Comparison of ENCODE assay signal across 16 cellular contexts in the genomic region with DNA sequence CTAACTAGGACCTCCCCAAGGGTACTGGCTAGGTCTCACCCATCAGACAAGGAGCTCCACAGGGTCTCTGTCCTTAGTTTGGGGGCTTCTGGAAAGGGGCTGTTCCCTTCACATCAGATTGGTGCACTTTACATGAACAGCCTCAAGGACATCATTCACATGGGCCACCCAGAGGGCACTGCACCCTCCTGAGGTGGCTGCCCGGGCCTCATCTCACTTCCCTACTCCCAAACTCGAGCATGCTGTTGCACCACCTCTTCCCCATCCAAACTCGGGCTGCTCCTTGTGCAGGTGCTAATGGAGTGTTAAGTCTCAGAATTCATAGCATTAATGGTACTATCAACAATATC. TPM values are rescaled to one million over a fixed set of nuclear protein-coding genes. Genes with fewer than 3 reads are reported as not detected.
DNase-seq lines count a peak whose midpoint lies in the region; ATAC-seq and TF ChIP-seq lines count a peak whose summit lies in the region.
"Had no signal": no experiment of that assay in that cellular context is flagged by ENCODE, and none has a peak within 500 bp of the region (broad histone marks: within the 10 kb centered on the region; RNA-seq: fewer than 3 reads in every experiment).

No MANE protein-coding gene starts in this region.

- no peaks in the 10 kb centered on the region for H4K20me1 ChIP-seq in OCI-LY1 (ENCODE audit: insufficient read depth, low read length)

- no peaks in the 10 kb centered on the region for H3K36me3 Mint-ChIP-seq in activated CD4-positive, alpha-beta T cell treated with anti-CD3 and anti-CD28 coated beads, Interleukin-2, amount 10 ng/mL, durations not matched to agents 24 days and 14 days (ENCODE audit: low read depth)
- peaks cover 0 to 23% (median 0%) of the 10 kb centered on the region in 5 donors for H3K36me3 Mint-ChIP-seq in naive thymus-derived CD4-positive, alpha-beta T cell

- no peaks in the 10 kb centered on the region for H3K27me3 ChIP-seq in OCI-LY1 (ENCODE audit: insufficient read depth, low read length)
- H3K27me3 ChIP-seq in naive thymus-derived CD4-positive, alpha-beta T cell (ENCODE audit: control insufficient read depth in 2 of 2, insufficient read depth in 2 of 2, low read length in 2 of 2): no peaks in the 10 kb centered on the region
- no peaks in the 10 kb centered on the region for H3K27me3 ChIP-seq in uterus
- H3K27me3 ChIP-seq: body of pancreas, gastroesophageal sphincter, left lung had no signal

- no peaks in the 10 kb centered on the region for H3K79me2 ChIP-seq in OCI-LY1 (ENCODE audit: insufficient read depth, low read length)

- no peak for TF ChIP-seq POLR2A in uterus (IDR thresholded peaks at IDR 0.05)

- no peaks in the 10 kb centered on the region for H3F3A ChIP-seq in OCI-LY1 (ENCODE audit: insufficient read depth, low read length)

- no peaks in the 10 kb centered on the region for H3K9me2 ChIP-seq in OCI-LY1 (ENCODE audit: low read depth, low read length)

- peak overlapping the region; percentile 88 for H3K27ac Mint-ChIP-seq in activated CD4-positive, alpha-beta T cell treated with anti-CD3 and anti-CD28 coated beads, Interleukin-2, amount 10 ng/mL, durations not matched to agents 24 days and 14 days
- peak overlapping the region in 6 of 9 donors; percentile 0 to 86 (median 28) for H3K27ac Mint-ChIP-seq in naive thymus-derived CD4-positive, alpha-beta T cell

- H3K4me1 Mint-ChIP-seq in activated CD4-positive, alpha-beta T cell treated with anti-CD3 and anti-CD28 coated beads, Interleukin-2, amount 10 ng/mL, durations not matched to agents 24 days and 14 days: peaks cover 40% of the 10 kb centered on the region
- peaks cover 0 to 44% (median 6%) of the 10 kb centered on the region in 7 donors for H3K4me1 Mint-ChIP-seq in naive thymus-derived CD4-positive, alpha-beta T cell

- H3K9me3 Mint-ChIP-seq in activated CD4-positive, alpha-beta T cell treated with anti-CD3 and anti-CD28 coated beads, Interleukin-2, amount 10 ng/mL, durations not matched to agents 24 days and 14 days: no peaks in the 10 kb centered on the region
- no peaks in the 10 kb centered on the region for H3K9me3 Mint-ChIP-seq in naive thymus-derived CD4-positive, alpha-beta T cell

- POLR2A ChIA-PET in naive thymus-derived CD4-positive, alpha-beta T cell (lab: Charles Lee): no interaction called here

- peak overlapping the region; percentile 54 for H3K4me3 Mint-ChIP-seq in activated CD4-positive, alpha-beta T cell treated with anti-CD3 and anti-CD28 coated beads, Interleukin-2, amount 10 ng/mL, durations not matched to agents 24 days and 14 days
- H3K4me3 Mint-ChIP-seq in naive thymus-derived CD4-positive, alpha-beta T cell: peak overlapping the region in 1 of 10 donors; percentile 46

- H3K4me1 ChIP-seq in OCI-LY1 (ENCODE audit: insufficient read depth, low read length, severe bottlenecking) (peaks cover 52% of the 10 kb centered on the region), uterus (no peaks in the 10 kb centered on the region)
- no peaks in the 10 kb centered on the region for H3K4me1 ChIP-seq in naive thymus-derived CD4-positive, alpha-beta T cell (ENCODE audit: control insufficient read depth in 2 of 2, insufficient read depth in 2 of 2, low read length in 2 of 2)
- H3K4me1 ChIP-seq: left lung had no signal

- TF ChIP-seq CTCF in OCI-LY1 (IDR thresholded peaks at IDR 0.05; ENCODE audit: low read length): no peak
- TF ChIP-seq CTCF in uterus (IDR thresholded peaks at IDR 0.05): no peak

- peak; percentile 1 for ATAC-seq in GM21423 (IDR thresholded peaks at IDR 0.05; ENCODE audit: unreplicated experiment)
- ATAC-seq in naive thymus-derived CD4-positive, alpha-beta T cell: no peak

- no peak overlapping the region for H2AFZ ChIP-seq in OCI-LY1 (ENCODE audit: low read length)

- intact Hi-C loops in activated CD4-positive, alpha-beta T cell treated with anti-CD3 and anti-CD28 coated beads, Interleukin-2, amount 10 ng/mL, durations not matched to agents 24 days and 14 days (cut with micrococcal nuclease): loop anchor here (1.0 kb wide), 2 partner anchors 30 to 48 kb away; a partner anchor contains a TSS
- intact Hi-C loops in naive thymus-derived CD4-positive, alpha-beta T cell (cut with micrococcal nuclease): loop anchor here in 1 of 2 donors (1.0 to 2.0 kb wide), 2 partner anchors 30 to 49 kb away; a partner anchor contains a TSS
- intact Hi-C loops in uterus (cut with DNase I; ENCODE audit: low total_unique reads): no loop called here

- peak overlapping the region; percentile 76 for H3K27ac ChIP-seq in OCI-LY1 (ENCODE audit: low read depth, low read length, poor library complexity, severe bottlenecking)
- no peak overlapping the region for H3K27ac ChIP-seq in naive thymus-derived CD4-positive, alpha-beta T cell (ENCODE audit: low read depth, low read length)
- H3K27ac ChIP-seq in uterus: no peak overlapping the region
- H3K27ac ChIP-seq: body of pancreas, C4-2B, gastroesophageal sphincter, left lung had no signal

- H3K9ac ChIP-seq in OCI-LY1 (ENCODE audit: low read length): peak overlapping the region; percentile 0; the same call in 1 of the 2 replicates

- CTCF ChIA-PET in naive thymus-derived CD4-positive, alpha-beta T cell (lab: Charles Lee): interaction anchor here (0.6 kb wide), 1 partner anchor 286 kb away, joined by 4 read pairs; no protein-coding TSS in a partner anchor

- H3K36me3 ChIP-seq in OCI-LY1 (ENCODE audit: insufficient read depth, low read length) (peaks cover 39% of the 10 kb centered on the region), uterus (no peaks in the 10 kb centered on the region)
- no peaks in the 10 kb centered on the region for H3K36me3 ChIP-seq in naive thymus-derived CD4-positive, alpha-beta T cell (ENCODE audit: control insufficient read depth in 2 of 3, insufficient read depth in 3 of 3, low read length in 3 of 3)

- H3K4me3 ChIP-seq in OCI-LY1 (ENCODE audit: low read depth, low read length, poor library complexity, severe bottlenecking) (no peak overlapping the region), uterus (no peak overlapping the region)
- H3K4me3 ChIP-seq in naive thymus-derived CD4-positive, alpha-beta T cell (ENCODE audit: low read length): no peak overlapping the region
- H3K4me3 ChIP-seq: body of pancreas, gastroesophageal sphincter, left lung, skin epidermis had no signal

- no peak for DNase-seq in activated CD4-positive, alpha-beta T cell treated with anti-CD3 and anti-CD28 coated beads, Interleukin-2, amount 10 ng/mL, durations not matched to agents 24 days and 14 days
- no peak for DNase-seq in activated CD4-positive, alpha-beta T cell treated with anti-CD3 and anti-CD28 coated beads, Interleukin-2, amount 50 U/mL, for 1 hour
- DNase-seq in naive thymus-derived CD4-positive, alpha-beta T cell: no peak
- DNase-seq in NCI-H2029 (lab: John Stamatoyannopoulos, UW): no peak
- no peak for DNase-seq in RKO (ENCODE audit: low spot score)
- DNase-seq in uterus: no peak
- DNase-seq: activated CD8-positive, alpha-beta memory T cell treated with anti-CD3 and anti-CD28 coated beads for 24 hours; body of pancreas; dermis blood vessel endothelial cell; DMS79; left lung had no signal

- H3K27me3 Mint-ChIP-seq in activated CD4-positive, alpha-beta T cell treated with anti-CD3 and anti-CD28 coated beads, Interleukin-2, amount 10 ng/mL, durations not matched to agents 24 days and 14 days: no peaks in the 10 kb centered on the region
- H3K27me3 Mint-ChIP-seq in naive thymus-derived CD4-positive, alpha-beta T cell: no peaks in the 10 kb centered on the region

- H3K9me3 ChIP-seq in OCI-LY1 (ENCODE audit: low read length): no peaks in the 10 kb centered on the region
- no peaks in the 10 kb centered on the region for H3K9me3 ChIP-seq in naive thymus-derived CD4-positive, alpha-beta T cell (ENCODE audit: control insufficient read depth in 2 of 3, low read length in 3 of 3)
- no peaks in the 10 kb centered on the region for H3K9me3 ChIP-seq in uterus
- H3K9me3 ChIP-seq: body of pancreas, gastroesophageal sphincter, left lung had no signal

- peak overlapping the region; percentile 25; the same call in 1 of the 2 replicates for H3K4me2 ChIP-seq in OCI-LY1 (ENCODE audit: low read length)

RNA-seq across cellular contexts. Expression of a gene that starts 48.1 kb away (rescaled TPM):
- total RNA-seq in activated CD4-positive, alpha-beta T cell treated with anti-CD3 and anti-CD28 coated beads, Interleukin-2, amount 10 ng/mL, durations not matched to agents 24 days and 14 days: 163 TPM in 2 replicates
- total RNA-seq in naive thymus-derived CD4-positive, alpha-beta T cell: 100 to 1,000 TPM in 2 of 5 experiments, 10 to 100 TPM in 3; 80.9 to 201 (median 88.7) TPM
- polyA plus RNA-seq in naive thymus-derived CD4-positive, alpha-beta T cell: 100 to 1,000 TPM; 213 to 224 TPM
- 100 to 1,000 TPM in 2 of 4 donors, 10 to 100 TPM in 2; 62.0 to 213 (median 151) TPM for total RNA-seq in uterus
